21 cellular contexts compared by ENCODE assay signal in the genomic region with DNA sequence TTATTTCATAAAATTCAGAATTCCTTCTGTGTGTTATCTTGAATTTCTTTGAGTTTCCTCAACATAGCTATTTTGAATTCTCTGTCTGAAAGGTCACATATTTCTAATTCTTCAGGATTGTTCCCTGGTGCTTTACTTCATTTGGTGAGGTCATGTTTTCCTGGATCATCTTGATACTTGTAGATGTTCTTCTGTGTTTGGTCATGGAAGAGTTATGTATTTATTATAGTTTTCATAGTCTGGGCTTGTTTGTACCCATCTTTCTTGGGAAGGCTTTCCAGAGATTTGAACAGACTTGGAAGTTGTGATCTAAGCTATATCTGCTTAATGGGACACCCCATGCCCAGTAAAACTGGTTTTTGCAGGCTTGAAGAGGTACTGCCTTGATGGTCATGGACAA.
"Had no signal": no experiment of that assay in that cellular context is flagged by ENCODE, and none has a peak within 500 bp of the region (broad histone marks: within the 10 kb centered on the region; RNA-seq: fewer than 3 reads in every experiment).

No MANE protein-coding gene starts in this region.

- H3K36me3 ChIP-seq: left lung, thoracic aorta had no signal

- ATAC-seq: activated CD4-positive, CD25-positive, alpha-beta regulatory T cell treated with anti-CD3 and anti-CD28 coated beads, Interleukin-2, amount 50 U/mL, for 24 hours; activated CD8-positive, alpha-beta memory T cell treated with anti-CD3 and anti-CD28 coated beads, Interleukin-2, amount 10 ng/mL, durations not matched to agents 7 days and 5 days; activated CD8-positive, alpha-beta T cell treated with anti-CD3 and anti-CD28 coated beads for 36 hours; activated naive CD8-positive, alpha-beta T cell treated with anti-CD3 and anti-CD28 coated beads, Interleukin-2, amount 50 U/mL, for 24 hours; left lung; SK-N-SH treated with all-trans-retinoic acid at 6 μM for 48 hours had no signal

- H3K4me3 ChIP-seq: left lung, lung, sigmoid colon, thoracic aorta had no signal

- DNase-seq: activated CD4-positive, alpha-beta T cell treated with anti-CD3 and anti-CD28 coated beads, Interleukin-2, amount 10 ng/mL, durations not matched to agents 7 days and 5 days; activated CD8-positive, alpha-beta memory T cell treated with anti-CD3 and anti-CD28 coated beads, Interleukin-2, amount 10 ng/mL, durations not matched to agents 7 days and 5 days; activated CD8-positive, alpha-beta T cell treated with anti-CD3 and anti-CD28 coated beads for 36 hours; activated effector memory CD4-positive, alpha-beta T cell treated with anti-CD3 and anti-CD28 coated beads, Interleukin-2, amount 50 U/mL, for 16 hours; activated naive CD4-positive, alpha-beta T cell treated with anti-CD3 and anti-CD28 coated beads, Interleukin-2, amount 50 U/mL, for 16 hours; activated naive CD8-positive, alpha-beta T cell treated with anti-CD3 and anti-CD28 coated beads, Interleukin-2, amount 50 U/mL, for 24 hours; activated T-cell treated with anti-CD3 and anti-CD28 coated beads for 4 hours; anterior cingulate cortex; cerebellar nuclear complex; effector CD4-positive, alpha-beta T cell; left lung; naive B cell; occipital lobe; sigmoid colon; stimulated activated CD4-positive, alpha-beta T cell treated with anti-CD3 and anti-CD28 coated beads, Interleukin-4, amount 100 ng/mL, for 24 hours; stimulated activated naive CD4-positive, alpha-beta T cell treated with Interleukin-2 at 50 U/mL for 16 hours had no signal

- H3K4me1 ChIP-seq: left lung, sigmoid colon had no signal

- H3K27ac ChIP-seq: left lung, sigmoid colon, thoracic aorta, VCaP had no signal

- H3K9me3 ChIP-seq: sigmoid colon had no signal

- H3K27me3 ChIP-seq: left lung, sigmoid colon had no signal
